Comparison of ENCODE assay signal across 8 cellular contexts in genomic region chr7:25012702-25013101, GRCh38. TPM values are rescaled to one million over a fixed set of nuclear protein-coding genes. Genes with fewer than 3 reads are reported as not detected.
DNase-seq lines count a peak whose midpoint lies in the region; TF ChIP-seq lines count a peak whose summit lies in the region.
"Not testable (repeated sequence)": the region's sequence is repeated elsewhere in the genome, so short reads cannot be mapped to it uniquely, and the experiment has no call there.

No MANE protein-coding gene starts in this region.

- not testable (repeated sequence) for H3K9me3 Mint-ChIP-seq in HFFc6

- not testable (repeated sequence) for H4K20me1 ChIP-seq in osteoblast (ENCODE audit: insufficient read depth, low read length)

- H3K4me3 Mint-ChIP-seq in HFFc6: peak overlapping the region; percentile 72

- H3K27ac ChIP-seq in epithelial cell of prostate: peak overlapping the region; percentile 71
- H3K27ac ChIP-seq in osteoblast (ENCODE audit: low read depth, low read length): peak overlapping the region; percentile 34

- not testable (repeated sequence) for H3K79me2 ChIP-seq in osteoblast (ENCODE audit: insufficient read depth, low read length)

- not testable (repeated sequence) for H3K27me3 ChIP-seq in adipocyte (replicated peaks; ENCODE audit: control insufficient read depth, insufficient read depth, low read length); osteoblast (ENCODE audit: insufficient read depth, low read length)

- H3K9me3 ChIP-seq in adipocyte (ENCODE audit: control insufficient read depth, low read length); osteoblast (ENCODE audit: low read depth, low read length): not testable (repeated sequence)

- peak overlapping the region; percentile 85 for H3K27ac Mint-ChIP-seq in HFFc6

- H3K4me1 Mint-ChIP-seq in HFFc6 (ENCODE audit: low read depth): peaks cover 67% of the 10 kb centered on the region

- not testable (repeated sequence) for H3K27me3 Mint-ChIP-seq in HFFc6 (ENCODE audit: insufficient read depth)

- H3K4me3 ChIP-seq in AG09309 (ENCODE audit: control insufficient read depth, low read depth, low read length); adipocyte (ENCODE audit: low read length); osteoblast (ENCODE audit: insufficient read depth, low read length): not testable (repeated sequence)

- not testable (repeated sequence) for H3K4me2 ChIP-seq in osteoblast (ENCODE audit: insufficient read depth, low read length)

- not testable (repeated sequence) for TF ChIP-seq CTCF in AG09309 (IDR thresholded peaks at IDR 0.05; ENCODE audit: control insufficient read depth, insufficient read depth, low read depth, low read length, missing control alignments); HFFc6 (IDR thresholded peaks at IDR 0.05); osteoblast (IDR thresholded peaks at IDR 0.05; ENCODE audit: extremely low read depth, low read depth, low read length)

- H3K9ac ChIP-seq in adipocyte (ENCODE audit: low read length): peak overlapping the region; percentile 37

- not testable (repeated sequence) for H3K36me3 ChIP-seq in adipocyte (ENCODE audit: control insufficient read depth, insufficient read depth, low read length, severe bottlenecking); osteoblast (ENCODE audit: insufficient read depth, low read length)

- H3K4me1 ChIP-seq in adipocyte (ENCODE audit: control insufficient read depth, insufficient read depth, low read length) (peaks cover 29% of the 10 kb centered on the region), osteoblast (ENCODE audit: insufficient read depth, low read length) (peaks cover 30% of the 10 kb centered on the region)

- H3K36me3 Mint-ChIP-seq in HFFc6 (ENCODE audit: low read depth): not testable (repeated sequence)

- peak; percentile 44 for DNase-seq in AG09309 (ENCODE audit: low read depth)
- DNase-seq in EL: peak; percentile 59
- DNase-seq in HFFc6: peak; percentile 73
- DNase-seq in RPMI7951 (ENCODE audit: low read depth): peak; percentile 39
- DNase-seq in adipocyte (ENCODE audit: low read depth): peak; percentile 38
- not testable (repeated sequence) for DNase-seq in epithelial cell of prostate (ENCODE audit: low read depth, low spot score); osteoblast (ENCODE audit: insufficient read length, low spot score, missing footprints)
- DNase-seq in fibroblast of peridontal ligament (ENCODE audit: extremely low read depth): peak; percentile 55

- not testable (repeated sequence) for H2AFZ ChIP-seq in osteoblast (ENCODE audit: low read length)

RNA-seq across cellular contexts. Expression of gene OSBPL3, which starts 32.7 kb away (rescaled TPM):
- 10 to 100 TPM; 49.7 to 68.8 (median 63.2) TPM for total RNA-seq in HFFc6 (2021; fragmentation: NEBNext Ultra II Directional; extraction: Animal tissue kit (Norgen Biotek cat#: 25700))
- 35.0 and 39.4 TPM in 2 replicates for total RNA-seq in RPMI7951 (2014; rRNA removed; shearing (Covaris generic))
- 30.8 and 37.7 TPM in 2 replicates for total RNA-seq in osteoblast
